Comparison of ENCODE assay signal across 16 cellular contexts in genomic region chr13:104105418-104106355, GRCh38.
"Had no signal": no experiment of that assay in that cellular context is flagged by ENCODE, and none has a peak within 500 bp of the region (broad histone marks: within the 10 kb centered on the region; RNA-seq: fewer than 3 reads in every experiment).

No MANE protein-coding gene starts in this region.

- H3K4me3 ChIP-seq: cardiac muscle cell, dorsolateral prefrontal cortex, esophagus muscularis mucosa, thyroid gland had no signal

- H3K27me3 Mint-ChIP-seq: activated CD4-positive, alpha-beta T cell treated with anti-CD3 and anti-CD28 coated beads, Interleukin-2, amount 10 ng/mL, durations not matched to agents 7 days and 5 days; activated T-helper 17 cell treated with anti-CD3 and anti-CD28 coated beads, Interleukin-2, amount 50 U/mL, for 72 hours; stimulated activated memory B cell treated with anti-CD40 and anti-IgM and Interleukin-4, amounts not matched to agents 10 μg/mL and 1 μg/mL and 100 μg/mL, for 72 hours had no signal

- H3K27ac Mint-ChIP-seq: activated CD4-positive, alpha-beta T cell treated with anti-CD3 and anti-CD28 coated beads, Interleukin-2, amount 10 ng/mL, durations not matched to agents 7 days and 5 days; activated T-helper 17 cell treated with anti-CD3 and anti-CD28 coated beads, Interleukin-2, amount 50 U/mL, for 72 hours; endodermal cell; stimulated activated memory B cell treated with anti-CD40 and anti-IgM and Interleukin-4, amounts not matched to agents 10 μg/mL and 1 μg/mL and 100 μg/mL, for 72 hours had no signal

- DNase-seq: activated CD4-positive, alpha-beta T cell treated with anti-CD3 and anti-CD28 coated beads, Interleukin-2, amount 10 ng/mL, durations not matched to agents 7 days and 5 days; activated naive CD4-positive, alpha-beta T cell treated with Interleukin-2 at 50 U/mL for 16 hours; activated T-cell treated with anti-CD3 and anti-CD28 coated beads for 4 hours; aorta; dorsolateral prefrontal cortex; endodermal cell; hippocampal formation; kidney; stimulated activated CD4-positive, alpha-beta T cell treated with anti-CD3 and anti-CD28 coated beads, Interleukin-2, amount 100 ng/mL, for 48 hours; SW 1271; thyroid gland had no signal

- H3K4me1 Mint-ChIP-seq: activated CD4-positive, alpha-beta T cell treated with anti-CD3 and anti-CD28 coated beads, Interleukin-2, amount 10 ng/mL, durations not matched to agents 7 days and 5 days; activated T-helper 17 cell treated with anti-CD3 and anti-CD28 coated beads, Interleukin-2, amount 50 U/mL, for 72 hours; endodermal cell; neural crest cell; stimulated activated memory B cell treated with anti-CD40 and anti-IgM and Interleukin-4, amounts not matched to agents 10 μg/mL and 1 μg/mL and 100 μg/mL, for 72 hours had no signal

- H3K4me3 Mint-ChIP-seq: activated CD4-positive, alpha-beta T cell treated with anti-CD3 and anti-CD28 coated beads, Interleukin-2, amount 10 ng/mL, durations not matched to agents 7 days and 5 days; activated T-helper 17 cell treated with anti-CD3 and anti-CD28 coated beads, Interleukin-2, amount 50 U/mL, for 72 hours; endodermal cell; neural crest cell; stimulated activated memory B cell treated with anti-CD40 and anti-IgM and Interleukin-4, amounts not matched to agents 10 μg/mL and 1 μg/mL and 100 μg/mL, for 72 hours had no signal

- ATAC-seq: activated T-helper 17 cell treated with anti-CD3 and anti-CD28 coated beads, Interleukin-2, amount 50 U/mL, for 72 hours; stimulated activated memory B cell treated with anti-CD40 and anti-IgM and Interleukin-4, amounts not matched to agents 10 μg/mL and 1 μg/mL and 100 μg/mL, for 72 hours had no signal

- H3K36me3 Mint-ChIP-seq: stimulated activated memory B cell treated with anti-CD40 and anti-IgM and Interleukin-4, amounts not matched to agents 10 μg/mL and 1 μg/mL and 100 μg/mL, for 72 hours had no signal
